Comparison of ENCODE assay signal across 6 cellular contexts in genomic region chr6:145250436-145250835, GRCh38.
"Had no signal": no experiment of that assay in that cellular context is flagged by ENCODE, and none has a peak within 500 bp of the region (broad histone marks: within the 10 kb centered on the region; RNA-seq: fewer than 3 reads in every experiment).

No MANE protein-coding gene starts in this region.

- H2AFZ ChIP-seq: GM23248 had no signal

- H3K4me3 ChIP-seq: GM23248, HAP-1 had no signal

- ATAC-seq: HCT116 had no signal

- DNase-seq: GM23248, GOT3, H7, HFFc6 had no signal

- H3K4me1 ChIP-seq: HAP-1 had no signal

- H3K9me3 ChIP-seq: HAP-1 had no signal

- H3K36me3 ChIP-seq: HAP-1 had no signal

- H3K27ac ChIP-seq: GM23248 had no signal

- H3K9ac ChIP-seq: GM23248 had no signal
